1 cellular context compared by ENCODE assay signal in genomic region chr18:10194592-10194991, GRCh38.
TF ChIP-seq lines count a peak whose summit lies in the region.

No MANE protein-coding gene starts in this region.

TF ChIP-seq in K562, 482 proteins besides CTCF, POLR2A, EP300 and RAD21:
- TF ChIP-seq, protein P1, sequence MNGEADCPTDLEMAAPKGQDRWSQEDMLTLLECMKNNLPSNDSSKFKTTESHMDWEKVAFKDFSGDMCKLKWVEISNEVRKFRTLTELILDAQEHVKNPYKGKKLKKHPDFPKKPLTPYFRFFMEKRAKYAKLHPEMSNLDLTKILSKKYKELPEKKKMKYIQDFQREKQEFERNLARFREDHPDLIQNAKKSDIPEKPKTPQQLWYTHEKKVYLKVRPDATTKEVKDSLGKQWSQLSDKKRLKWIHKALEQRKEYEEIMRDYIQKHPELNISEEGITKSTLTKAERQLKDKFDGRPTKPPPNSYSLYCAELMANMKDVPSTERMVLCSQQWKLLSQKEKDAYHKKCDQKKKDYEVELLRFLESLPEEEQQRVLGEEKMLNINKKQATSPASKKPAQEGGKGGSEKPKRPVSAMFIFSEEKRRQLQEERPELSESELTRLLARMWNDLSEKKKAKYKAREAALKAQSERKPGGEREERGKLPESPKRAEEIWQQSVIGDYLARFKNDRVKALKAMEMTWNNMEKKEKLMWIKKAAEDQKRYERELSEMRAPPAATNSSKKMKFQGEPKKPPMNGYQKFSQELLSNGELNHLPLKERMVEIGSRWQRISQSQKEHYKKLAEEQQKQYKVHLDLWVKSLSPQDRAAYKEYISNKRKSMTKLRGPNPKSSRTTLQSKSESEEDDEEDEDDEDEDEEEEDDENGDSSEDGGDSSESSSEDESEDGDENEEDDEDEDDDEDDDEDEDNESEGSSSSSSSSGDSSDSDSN (IDR thresholded peaks at IDR 0.05; ENCODE audit: borderline replicate concordance in 1 of 2, low read depth in 2 of 2, low read length in 2 of 2), result no peak
- no peak for TF ChIP-seq CEBPB (tag; IDR thresholded peaks at IDR 0.05)
- no peak for TF ChIP-seq GABPB1 (CRISPR knock-in tag; IDR thresholded peaks at IDR 0.05)
- no peak for TF ChIP-seq CCAR2 (IDR thresholded peaks at IDR 0.05; ENCODE audit: low read depth, low read length)
- no peak for TF ChIP-seq TOE1 (IDR thresholded peaks at IDR 0.05; ENCODE audit: borderline replicate concordance)
- TF ChIP-seq TOE1 (CRISPR knock-in tag; IDR thresholded peaks at IDR 0.05; ENCODE audit: borderline replicate concordance, low read depth), result no peak
- TF ChIP-seq PTBP1 (IDR thresholded peaks at IDR 0.05; ENCODE audit: low read depth, low read length), result no peak
- TF ChIP-seq SRSF9 (IDR thresholded peaks at IDR 0.05; ENCODE audit: borderline replicate concordance, low read depth, low read length), result no peak
- TF ChIP-seq CAMTA2 (CRISPR knock-in tag; conservative IDR thresholded peaks at IDR 0.05), result no peak
- TF ChIP-seq ZNF263 (CRISPR knock-in tag; IDR thresholded peaks at IDR 0.05; ENCODE audit: borderline replicate concordance), result no peak
- no peak for TF ChIP-seq STAG1 (CRISPR knock-in tag; IDR thresholded peaks at IDR 0.05; ENCODE audit: borderline replicate concordance)
- TF ChIP-seq ZNF146 (CRISPR knock-in tag; IDR thresholded peaks at IDR 0.05; ENCODE audit: unreplicated experiment), result no peak
- TF ChIP-seq, protein P2, sequence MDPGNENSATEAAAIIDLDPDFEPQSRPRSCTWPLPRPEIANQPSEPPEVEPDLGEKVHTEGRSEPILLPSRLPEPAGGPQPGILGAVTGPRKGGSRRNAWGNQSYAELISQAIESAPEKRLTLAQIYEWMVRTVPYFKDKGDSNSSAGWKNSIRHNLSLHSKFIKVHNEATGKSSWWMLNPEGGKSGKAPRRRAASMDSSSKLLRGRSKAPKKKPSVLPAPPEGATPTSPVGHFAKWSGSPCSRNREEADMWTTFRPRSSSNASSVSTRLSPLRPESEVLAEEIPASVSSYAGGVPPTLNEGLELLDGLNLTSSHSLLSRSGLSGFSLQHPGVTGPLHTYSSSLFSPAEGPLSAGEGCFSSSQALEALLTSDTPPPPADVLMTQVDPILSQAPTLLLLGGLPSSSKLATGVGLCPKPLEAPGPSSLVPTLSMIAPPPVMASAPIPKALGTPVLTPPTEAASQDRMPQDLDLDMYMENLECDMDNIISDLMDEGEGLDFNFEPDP (CRISPR knock-in tag; IDR thresholded peaks at IDR 0.05), result no peak
- no peak for TF ChIP-seq PTRF (tag; IDR thresholded peaks at IDR 0.05)
- TF ChIP-seq PCBP2 (IDR thresholded peaks at IDR 0.05; ENCODE audit: low read depth, low read length, poor library complexity, severe bottlenecking), result no peak
- TF ChIP-seq, protein P3, sequence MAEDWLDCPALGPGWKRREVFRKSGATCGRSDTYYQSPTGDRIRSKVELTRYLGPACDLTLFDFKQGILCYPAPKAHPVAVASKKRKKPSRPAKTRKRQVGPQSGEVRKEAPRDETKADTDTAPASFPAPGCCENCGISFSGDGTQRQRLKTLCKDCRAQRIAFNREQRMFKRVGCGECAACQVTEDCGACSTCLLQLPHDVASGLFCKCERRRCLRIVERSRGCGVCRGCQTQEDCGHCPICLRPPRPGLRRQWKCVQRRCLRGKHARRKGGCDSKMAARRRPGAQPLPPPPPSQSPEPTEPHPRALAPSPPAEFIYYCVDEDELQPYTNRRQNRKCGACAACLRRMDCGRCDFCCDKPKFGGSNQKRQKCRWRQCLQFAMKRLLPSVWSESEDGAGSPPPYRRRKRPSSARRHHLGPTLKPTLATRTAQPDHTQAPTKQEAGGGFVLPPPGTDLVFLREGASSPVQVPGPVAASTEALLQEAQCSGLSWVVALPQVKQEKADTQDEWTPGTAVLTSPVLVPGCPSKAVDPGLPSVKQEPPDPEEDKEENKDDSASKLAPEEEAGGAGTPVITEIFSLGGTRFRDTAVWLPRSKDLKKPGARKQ (CRISPR knock-in tag; IDR thresholded peaks at IDR 0.05), result no peak
- no peak for TF ChIP-seq ZNF23 (CRISPR knock-in tag; IDR thresholded peaks at IDR 0.05)
- TF ChIP-seq ZNF609 (CRISPR knock-in tag; IDR thresholded peaks at IDR 0.05; ENCODE audit: borderline replicate concordance), result no peak
- TF ChIP-seq HSF4 (CRISPR knock-in tag; IDR thresholded peaks at IDR 0.05; ENCODE audit: borderline replicate concordance), result no peak
TF ChIP-seq in K562: peak in this region for 0.
